ENCODE assay signal across 12 cellular contexts in genomic region chr7:134919240-134919641, GRCh38.
DNase-seq lines count a peak whose midpoint lies in the region; ATAC-seq and TF ChIP-seq lines count a peak whose summit lies in the region.
"Had no signal": no experiment of that assay in that cellular context is flagged by ENCODE, and none has a peak within 500 bp of the region (broad histone marks: within the 10 kb centered on the region; RNA-seq: fewer than 3 reads in every experiment).

No MANE protein-coding gene starts in this region.

- H3K23me2 ChIP-seq in H9 (ENCODE audit: insufficient read length, low read depth, low read length, poor library complexity, severe bottlenecking), result no peaks in the 10 kb centered on the region

- no peak overlapping the region for H4K91ac ChIP-seq in H9 (ENCODE audit: insufficient read length, low read depth, low read length)

- H4K8ac ChIP-seq in H9 (replicated peaks; ENCODE audit: insufficient read length, low read depth, low read length), result no peak overlapping the region

- H3K4me1 ChIP-seq in ACC112 (ENCODE audit: control insufficient read depth, insufficient read depth, low read length, unreplicated experiment), result peaks cover 31% of the 10 kb centered on the region
- H3K4me1 ChIP-seq in H9 (ENCODE audit: insufficient read depth, low read length), result no peaks in the 10 kb centered on the region

- H3K4me3 ChIP-seq in ACC112 (ENCODE audit: low read depth, low read length), result no peak overlapping the region
- H3K4me3 ChIP-seq in fibroblast of villous mesenchyme (ENCODE audit: low read depth, low read length), result no peak overlapping the region

- peaks cover 3% of the 10 kb centered on the region for H3K79me1 ChIP-seq in H9 (ENCODE audit: insufficient read depth, low read depth, low read length, poor library complexity, severe bottlenecking)

- peak overlapping the region in 1 of 3 experiments; percentile 41; a peak in 2 of 7 replicates for H3K27ac Mint-ChIP-seq in H9

- no peak overlapping the region for H2BK5ac ChIP-seq in H9 (ENCODE audit: insufficient read length, low read length)

- H3K4ac ChIP-seq in H9 (ENCODE audit: low read depth, low read length), result no peak overlapping the region

- H2BK120ac ChIP-seq in H9 (ENCODE audit: low read depth, low read length, poor library complexity, severe bottlenecking), result no peak overlapping the region

- no peak for TF ChIP-seq CTCF in fibroblast of villous mesenchyme (IDR thresholded peaks at IDR 0.05; ENCODE audit: insufficient read depth, low read depth, low read length)
- TF ChIP-seq CTCF in H9 (conservative IDR thresholded peaks at IDR 0.05), result no peak

- DNase-seq in fibroblast of villous mesenchyme (ENCODE audit: low read depth) (peak; percentile 80), NCI-H2029 treated with DMSO at 0.1 percent for 48 hours (lab: John Stamatoyannopoulos, UW) (no peak), UCSD-AML1 (lab: John Stamatoyannopoulos, UW; ENCODE audit: unreplicated experiment) (no peak), H9 (no peak)
- DNase-seq in activated naive CD4-positive, alpha-beta T cell (lab: John Stamatoyannopoulos, UW), result no peak
- DNase-seq: activated CD8-positive, alpha-beta memory T cell treated with anti-CD3 and anti-CD28 coated beads for 24 hours; caudate nucleus; NCI-H187; stimulated activated CD4-positive, alpha-beta T cell treated with anti-CD3 and anti-CD28 coated beads, Interleukin-2, amount 100 ng/mL, for 24 hours had no signal

- H3K79me2 ChIP-seq in ACC112 (ENCODE audit: control insufficient read depth, insufficient read depth, low read length, unreplicated experiment), result peaks cover 58% of the 10 kb centered on the region
- no peaks in the 10 kb centered on the region for H3K79me2 ChIP-seq in H9 (ENCODE audit: insufficient read depth, low read length)

- no peak overlapping the region for H3K18ac ChIP-seq in H9 (ENCODE audit: insufficient read length, low read depth, low read length)

- H4K20me1 ChIP-seq in H9 (ENCODE audit: control insufficient read depth, insufficient read depth, insufficient read length), result no peaks in the 10 kb centered on the region

- H2BK15ac ChIP-seq in H9 (ENCODE audit: low read depth, low read length), result no peak overlapping the region

- H3K27me3 ChIP-seq in ACC112 (ENCODE audit: insufficient read depth, low read length) (no peaks in the 10 kb centered on the region), H9 (ENCODE audit: insufficient read depth, low read length) (no peaks in the 10 kb centered on the region)

- H3K9me3 Mint-ChIP-seq in H9, result no peaks in the 10 kb centered on the region

- no peak overlapping the region for H3K56ac ChIP-seq in H9 (ENCODE audit: insufficient read length, low read depth, low read length)

- H3K27ac ChIP-seq in ACC112 (ENCODE audit: low read depth, low read length), result peak overlapping the region; percentile 76
- no peak overlapping the region for H3K27ac ChIP-seq in H9 (ENCODE audit: insufficient read length, low read depth, low read length)

- H3T11ph ChIP-seq in H9 (ENCODE audit: low read length), result no peak overlapping the region

- H2BK20ac ChIP-seq in H9 (ENCODE audit: low read depth, low read length, poor library complexity, severe bottlenecking), result no peak overlapping the region

- H3K14ac ChIP-seq in H9 (ENCODE audit: insufficient read depth, low read length), result no peak overlapping the region

- H3K4me1 Mint-ChIP-seq in H9, result no peaks in the 10 kb centered on the region; a peak in 1 of 4 replicates

- ATAC-seq in GM21390 (IDR thresholded peaks at IDR 0.05; ENCODE audit: unreplicated experiment), result peak; percentile 65
- ATAC-seq in HG03175 (IDR thresholded peaks at IDR 0.05; ENCODE audit: unreplicated experiment), result peak; percentile 73

- no peak overlapping the region for H2BK12ac ChIP-seq in H9 (ENCODE audit: insufficient read length, low read depth, low read length)

- H3K4me2 ChIP-seq in H9 (ENCODE audit: insufficient read depth, insufficient read length, low read length), result no peak overlapping the region

- H2AFZ ChIP-seq in ACC112 (ENCODE audit: low read length, unreplicated experiment) (no peak overlapping the region), H9 (ENCODE audit: low read length) (no peak overlapping the region)

- H3K9ac ChIP-seq in H9 (ENCODE audit: extremely low read depth, insufficient read length, low read length), result no peak overlapping the region

- H3K23ac ChIP-seq in H9 (ENCODE audit: insufficient read length, low read depth, low read length), result no peak overlapping the region

- no peak overlapping the region for H2AK5ac ChIP-seq in H9 (ENCODE audit: insufficient read length, low read length)

- H3K36me3 ChIP-seq in ACC112 (ENCODE audit: insufficient read depth, low read length), result peaks cover 16% of the 10 kb centered on the region

- H3K36me3 Mint-ChIP-seq in H9 (ENCODE audit: insufficient read depth in 1 of 3, low read depth in 3 of 3), result peaks cover 0 to 4% (median 2%) of the 10 kb centered on the region in 3 experiments; a peak in 1 of 7 replicates

- no peaks in the 10 kb centered on the region for H3K27me3 Mint-ChIP-seq in H9 (ENCODE audit: low read depth)

- no peak overlapping the region for H4K5ac ChIP-seq in H9 (ENCODE audit: insufficient read length, low read depth, low read length)

- H3K4me3 Mint-ChIP-seq in H9, result no peak overlapping the region

- no peaks in the 10 kb centered on the region for H3K9me3 ChIP-seq in H9 (ENCODE audit: control insufficient read depth, low read depth, low read length)
